16 cellular contexts compared by ENCODE assay signal in genomic region chr3:25297667-25298585, GRCh38.
DNase-seq lines count a peak whose midpoint lies in the region; ATAC-seq and TF ChIP-seq lines count a peak whose summit lies in the region.
"Had no signal": no experiment of that assay in that cellular context is flagged by ENCODE, and none has a peak within 500 bp of the region (broad histone marks: within the 10 kb centered on the region; RNA-seq: fewer than 3 reads in every experiment).

No MANE protein-coding gene starts in this region.

- H3F3A ChIP-seq in smooth muscle cell (ENCODE audit: low read depth): no peaks in the 10 kb centered on the region
- H3F3A ChIP-seq in GM23248 (ENCODE audit: insufficient read depth): no peaks in the 10 kb centered on the region

- H3K27me3 ChIP-seq in smooth muscle cell (ENCODE audit: low read depth): no peaks in the 10 kb centered on the region
- H3K27me3 ChIP-seq in GM23248 (replicated peaks; ENCODE audit: insufficient read depth): no peaks in the 10 kb centered on the region
- H3K27me3 ChIP-seq: upper lobe of left lung had no signal

- peak; percentile 2 for DNase-seq in LHCN-M2 (ENCODE audit: low read depth)
- peak; percentile 63 for DNase-seq in brain pericyte (ENCODE audit: low read depth, low spot score)
- peak; percentile 80 for DNase-seq in fibroblast of the conjunctiva (ENCODE audit: low read depth)
- no peak for DNase-seq in smooth muscle cell (lab: John Stamatoyannopoulos, UW; ENCODE audit: unreplicated experiment)
- no peak for DNase-seq in effector CD8-positive, alpha-beta T cell (lab: John Stamatoyannopoulos, UW)
- DNase-seq in GM23248: no peak
- DNase-seq in SW480 (ENCODE audit: low spot score): no peak
- DNase-seq: activated CD4-positive, alpha-beta memory T cell treated with anti-CD3 and anti-CD28 coated beads for 36 hours; activated T-cell treated with anti-CD3 and anti-CD28 coated beads, Interleukin-2, amount 50 U/mL, for 1 hour; KG1; NCI-H1105 treated with DMSO at 0.1 percent for 48 hours; NCI-H2171 treated with DMSO at 0.1 percent for 48 hours; psoas muscle; stimulated activated naive B cell treated with anti-CD40 and anti-IgM and Interleukin-4, amounts not matched to agents 10 μg/mL and 1 μg/mL and 100 μg/mL, for 72 hours; upper lobe of left lung had no signal

- no peak for ATAC-seq in GM21786 (IDR thresholded peaks at IDR 0.05; ENCODE audit: unreplicated experiment)
- ATAC-seq: stimulated activated naive B cell treated with anti-CD40 and anti-IgM and Interleukin-4, amounts not matched to agents 10 μg/mL and 1 μg/mL and 100 μg/mL, for 72 hours had no signal

- H3K27ac ChIP-seq in smooth muscle cell (ENCODE audit: low read depth) (no peak overlapping the region), GM23248 (no peak overlapping the region)
- H3K27ac ChIP-seq: psoas muscle, upper lobe of left lung had no signal

- H3K9me3 ChIP-seq in smooth muscle cell (replicated peaks; ENCODE audit: low read depth): no peaks in the 10 kb centered on the region
- no peaks in the 10 kb centered on the region for H3K9me3 ChIP-seq in GM23248 (ENCODE audit: low read depth)
- H3K9me3 ChIP-seq: psoas muscle, upper lobe of left lung had no signal

- in situ Hi-C loops in GM23248 (cut with MboI): no loop called here

- WGBS in smooth muscle cell (ENCODE audit: low lambda C conversion rate): 82% methylated on average over 9 of the region's 9 CpGs
- 39 to 42% methylated on average over 9 of the region's 9 CpGs for WGBS in GM23248 (ENCODE audit: low coverage in 1 of 2, low lambda C conversion rate in 2 of 2, missing lambda C conversion rate in 2 of 2), 2 experiments

- no peak overlapping the region for H3K4me3 ChIP-seq in smooth muscle cell
- no peak overlapping the region for H3K4me3 ChIP-seq in GM23248
- H3K4me3 ChIP-seq: psoas muscle, upper lobe of left lung had no signal

- H3K9me2 ChIP-seq in GM23248 (ENCODE audit: insufficient read depth): no peaks in the 10 kb centered on the region

- H3K9ac ChIP-seq in smooth muscle cell (ENCODE audit: low read depth) (no peak overlapping the region), GM23248 (no peak overlapping the region)

- H4K20me1 ChIP-seq in smooth muscle cell (ENCODE audit: low read depth): no peaks in the 10 kb centered on the region
- no peaks in the 10 kb centered on the region for H4K20me1 ChIP-seq in GM23248 (ENCODE audit: insufficient read depth)

- no peak overlapping the region for H3K4me2 ChIP-seq in smooth muscle cell
- no peak overlapping the region for H3K4me2 ChIP-seq in GM23248 (ENCODE audit: unreplicated experiment)

- no peaks in the 10 kb centered on the region for H3K79me2 ChIP-seq in smooth muscle cell (ENCODE audit: low read depth)
- no peaks in the 10 kb centered on the region for H3K79me2 ChIP-seq in GM23248 (ENCODE audit: insufficient read depth)

- no peak overlapping the region for H2AFZ ChIP-seq in smooth muscle cell (ENCODE audit: low read depth)
- no peak overlapping the region for H2AFZ ChIP-seq in GM23248

- H3K36me3 ChIP-seq in smooth muscle cell (ENCODE audit: low read depth) (no peaks in the 10 kb centered on the region), GM23248 (ENCODE audit: low read depth) (no peaks in the 10 kb centered on the region)
- H3K36me3 ChIP-seq: upper lobe of left lung had no signal

- peaks cover 31% of the 10 kb centered on the region for H3K4me1 ChIP-seq in smooth muscle cell (ENCODE audit: low read depth)
- no peaks in the 10 kb centered on the region for H3K4me1 ChIP-seq in GM23248 (ENCODE audit: insufficient read depth)
- H3K4me1 ChIP-seq: psoas muscle, upper lobe of left lung had no signal

- peak; percentile 4 for TF ChIP-seq CTCF in smooth muscle cell (IDR thresholded peaks at IDR 0.05; ENCODE audit: borderline replicate concordance, insufficient read depth, poor library complexity, severe bottlenecking)

Comparison
In these comparisons a context has a peak if more than half of its experiments do, and no peak if none do; other contexts are left out.
1. DNase-seq: peak in LHCN-M2 (single experiment), brain pericyte (single experiment) and fibroblast of the conjunctiva (single experiment); none in smooth muscle cell (single experiment), effector CD8-positive, alpha-beta T cell (single experiment), GM23248 (single experiment) and SW480 (single experiment).